In the genomic region with DNA sequence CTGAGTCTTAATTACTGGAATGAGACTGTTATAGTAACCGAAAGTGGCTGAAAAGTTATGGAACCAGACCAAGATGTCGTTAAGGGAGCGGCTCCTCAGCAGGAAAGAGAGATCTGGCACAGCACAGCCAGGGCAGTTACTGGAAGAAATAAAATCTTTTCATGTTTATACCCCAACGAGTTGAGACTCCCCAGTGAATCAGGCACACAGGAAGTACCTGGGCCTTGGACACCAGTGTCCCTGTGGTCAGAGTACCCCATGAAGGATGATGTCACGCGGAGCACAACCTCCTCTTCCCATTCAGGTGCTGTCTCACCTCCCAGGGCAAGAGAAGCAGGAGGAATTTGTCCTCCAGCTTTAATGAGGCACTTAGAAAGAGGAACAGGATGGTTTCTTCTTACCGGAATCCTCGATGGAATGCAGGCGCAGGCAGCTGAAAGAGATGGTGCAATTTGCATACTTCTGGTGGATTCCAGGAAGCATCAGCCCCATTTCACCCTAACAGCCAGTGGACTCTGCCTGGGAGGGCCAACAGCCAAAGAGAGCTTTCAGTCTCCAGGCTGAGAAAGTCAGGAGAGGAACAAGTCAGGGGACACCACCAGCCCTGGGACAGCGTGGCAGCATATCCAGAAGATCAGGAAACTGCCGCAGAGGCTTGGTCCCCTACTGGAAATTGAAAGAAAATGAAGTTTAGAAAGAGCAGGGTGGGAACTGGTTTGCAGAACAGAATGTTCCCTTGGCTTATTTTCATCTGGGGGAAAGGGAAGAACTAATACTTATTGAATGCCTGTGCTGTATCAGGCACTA, we compare ENCODE assay signal across 10 cellular contexts. TPM values are rescaled to one million over a fixed set of nuclear protein-coding genes. Genes with fewer than 3 reads are reported as not detected.
DNase-seq lines count a peak whose midpoint lies in the region; ATAC-seq, FAIRE-seq and TF ChIP-seq lines count a peak whose summit lies in the region.
"Had no signal": no experiment of that assay in that cellular context is flagged by ENCODE, and none has a peak within 500 bp of the region (broad histone marks: within the 10 kb centered on the region; RNA-seq: fewer than 3 reads in every experiment).

No MANE protein-coding gene starts in this region.

- peak; percentile 73 for DNase-seq in AG09319 (ENCODE audit: extremely low read depth, low read depth)
- DNase-seq in left ventricle myocardium inferior, result peak; percentile 58
- DNase-seq in pancreas, result peak in 1 of 6 donors; percentile 23
- DNase-seq in epidermal melanocyte (ENCODE audit: insufficient read length, low spot score), result no peak
- DNase-seq in stimulated activated CD4-positive, alpha-beta T cell treated with anti-CD3 and anti-CD28 coated beads, Interleukin-4, amount 100 ng/mL, for 24 hours, result no peak
- no peak for DNase-seq in NCI-H2171 (lab: John Stamatoyannopoulos, UW)
- DNase-seq in NCI-H146 (lab: John Stamatoyannopoulos, UW), result no peak

- H3K36me3 ChIP-seq in left ventricle myocardium inferior (no peaks in the 10 kb centered on the region), pancreas (no peaks in the 10 kb centered on the region)

- peak; percentile 28 to 73 (median 51) for ATAC-seq in pancreas

- TF ChIP-seq CTCF in AG09319 (IDR thresholded peaks at IDR 0.05; ENCODE audit: low read depth, low read length) (no peak), left ventricle myocardium inferior (IDR thresholded peaks at IDR 0.05; ENCODE audit: borderline replicate concordance) (peak; percentile 22), pancreas (IDR thresholded peaks at IDR 0.05) (no peak)

- peak overlapping the region; percentile 59 for H3K4me3 ChIP-seq in left ventricle myocardium inferior
- H3K4me3 ChIP-seq in pancreas, result no peak overlapping the region

- H3K4me1 ChIP-seq in left ventricle myocardium inferior (peaks cover 29% of the 10 kb centered on the region), pancreas (no peaks in the 10 kb centered on the region)

- H3K9me3 ChIP-seq in left ventricle myocardium inferior (replicated peaks), result no peaks in the 10 kb centered on the region
- no peaks in the 10 kb centered on the region for H3K9me3 ChIP-seq in pancreas

- no peaks in the 10 kb centered on the region for H3K27me3 ChIP-seq in left ventricle myocardium inferior (ENCODE audit: low read depth)
- H3K27me3 ChIP-seq in pancreas, result no peaks in the 10 kb centered on the region

- intact Hi-C loops in left ventricle myocardium inferior (cut with micrococcal nuclease), result no loop called here
- intact Hi-C loops in pancreas (cut with DNase I), result no loop called here

- WGBS in pancreas, 2 donors, result 67 to 74% methylated on average over 11 of the region's 11 CpGs

- FAIRE-seq in pancreas (lab: Jason Lieb, UNC), result no peak

- H3K27ac ChIP-seq in angular gyrus (ENCODE audit: low read depth, low read length), result peak overlapping the region; percentile 35
- H3K27ac ChIP-seq in left ventricle myocardium inferior (replicated peaks), result peak overlapping the region; percentile 90
- H3K27ac ChIP-seq in pancreas, result peak overlapping the region in 2 of 4 donors; percentile 33 to 55
- H3K27ac ChIP-seq: C4-2B, HL-60 had no signal

RNA-seq across cellular contexts. Expression of a gene that starts 35.9 kb away (rescaled TPM):
- total RNA-seq in left ventricle myocardium inferior (14.3 TPM), pancreas (10 to 100 TPM in 2 of 6 donors, 1 to 10 TPM in 4; 4.6 to 24.0 (median 6.5) TPM)
- 1 to 10 TPM; 2.8 to 3.4 TPM for polyA plus RNA-seq in pancreas

Comparison
In these comparisons a context has a peak if more than half of its experiments do, and no peak if none do; other contexts are left out.
1. DNase-seq: peak in AG09319 (single experiment) and left ventricle myocardium inferior (single experiment); none in epidermal melanocyte (single experiment), stimulated activated CD4-positive, alpha-beta T cell treated with anti-CD3 and anti-CD28 coated beads, Interleukin-4, amount 100 ng/mL, for 24 hours (single experiment), NCI-H2171 (single experiment) and NCI-H146 (single experiment).